ENCODE assay signal across 15 cellular contexts in genomic region chrX:19174401-19175025, GRCh38. TPM values are rescaled to one million over a fixed set of nuclear protein-coding genes. Genes with fewer than 3 reads are reported as not detected.
DNase-seq lines count a peak whose midpoint lies in the region; FAIRE-seq and TF ChIP-seq lines count a peak whose summit lies in the region.
"Had no signal": no experiment of that assay in that cellular context is flagged by ENCODE, and none has a peak within 500 bp of the region (broad histone marks: within the 10 kb centered on the region; RNA-seq: fewer than 3 reads in every experiment).

No MANE protein-coding gene starts in this region.

- peaks cover 3% of the 10 kb centered on the region for H3K4me1 ChIP-seq in astrocyte (ENCODE audit: insufficient read depth, low read length)
- H3K4me1 ChIP-seq in endodermal cell (ENCODE audit: control insufficient read depth, insufficient read depth, low read length) = no peaks in the 10 kb centered on the region
- H3K4me1 ChIP-seq: upper lobe of left lung had no signal

- H4K20me1 ChIP-seq in astrocyte (ENCODE audit: insufficient read depth, low read length) = no peaks in the 10 kb centered on the region

- H2AFZ ChIP-seq in astrocyte (ENCODE audit: low read depth, low read length) = no peak overlapping the region

- H3K4me3 Mint-ChIP-seq in astrocyte (ENCODE audit: unreplicated experiment) (no peak overlapping the region), endodermal cell (no peak overlapping the region)
- H3K4me3 Mint-ChIP-seq: activated B cell treated with CpG ODN at 0.5 μM for 24 hours had no signal

- H3K9me3 Mint-ChIP-seq in astrocyte (ENCODE audit: unreplicated experiment) (no peaks in the 10 kb centered on the region), endodermal cell (peaks cover 37% of the 10 kb centered on the region)
- H3K9me3 Mint-ChIP-seq: activated B cell treated with CpG ODN at 0.5 μM for 24 hours, immature natural killer cell had no signal

- TF ChIP-seq CTCF in astrocyte (IDR thresholded peaks at IDR 0.05; ENCODE audit: insufficient read depth, low read depth, low read length) (no peak), endodermal cell (conservative IDR thresholded peaks at IDR 0.05) (no peak)

- H3K36me3 ChIP-seq in astrocyte (ENCODE audit: insufficient read depth, low read length) = no peaks in the 10 kb centered on the region
- no peaks in the 10 kb centered on the region for H3K36me3 ChIP-seq in endodermal cell (ENCODE audit: control insufficient read depth, insufficient read depth, low read length)
- H3K36me3 ChIP-seq: ovary, upper lobe of left lung had no signal

- H3K36me3 Mint-ChIP-seq in astrocyte (ENCODE audit: low read depth, unreplicated experiment) = no peaks in the 10 kb centered on the region
- H3K36me3 Mint-ChIP-seq in endodermal cell (ENCODE audit: low read depth) = no peaks in the 10 kb centered on the region
- H3K36me3 Mint-ChIP-seq: immature natural killer cell had no signal

- no peak for FAIRE-seq in astrocyte (lab: Jason Lieb, UNC)
- FAIRE-seq: HTR-8/SVneo had no signal

- H3K4me3 ChIP-seq in astrocyte (ENCODE audit: insufficient read depth, low read depth, low read length) (no peak overlapping the region), endodermal cell (ENCODE audit: low read length) (no peak overlapping the region)
- H3K4me3 ChIP-seq: ovary, upper lobe of left lung had no signal

- H3K9me3 ChIP-seq in astrocyte (ENCODE audit: insufficient read depth, low read depth, low read length) = no peaks in the 10 kb centered on the region
- no peaks in the 10 kb centered on the region for H3K9me3 ChIP-seq in endodermal cell (ENCODE audit: control insufficient read depth, low read length)
- H3K9me3 ChIP-seq: ovary, upper lobe of left lung had no signal

- H3K27ac Mint-ChIP-seq in astrocyte (ENCODE audit: unreplicated experiment) = peak overlapping the region; percentile 92
- H3K27ac Mint-ChIP-seq in endodermal cell = no peak overlapping the region
- H3K27ac Mint-ChIP-seq: activated B cell treated with CpG ODN at 0.5 μM for 24 hours had no signal

- DNase-seq in A172 (ENCODE audit: low spot score) (peak; percentile 88), GM04504 (ENCODE audit: low read depth) (peak; percentile 10), astrocyte (ENCODE audit: low read depth) (peak; percentile 52), iris pigment epithelial cell (ENCODE audit: low read depth) (peak; percentile 31), DMS 273 treated with DMSO at 0.1 percent for 48 hours (lab: John Stamatoyannopoulos, UW) (no peak), anterior cingulate cortex (lab: John Stamatoyannopoulos, UW) (no peak), endodermal cell (no peak)
- no peak for DNase-seq in effector CD4-positive, alpha-beta T cell
- DNase-seq: activated B cell treated with CpG ODN at 0.5 μM for 24 hours; effector memory CD4-positive, alpha-beta T cell; immature natural killer cell; NCI-H2029 treated with DMSO at 0.1 percent for 48 hours; ovary; upper lobe of left lung had no signal

- no peaks in the 10 kb centered on the region for H3K27me3 ChIP-seq in astrocyte (ENCODE audit: insufficient read depth, low read length)
- H3K27me3 ChIP-seq in endodermal cell (ENCODE audit: control insufficient read depth, insufficient read depth, low read length, poor library complexity, severe bottlenecking) = no peaks in the 10 kb centered on the region
- H3K27me3 ChIP-seq: ovary, upper lobe of left lung had no signal

- peak overlapping the region; percentile 10 for H3K4me2 ChIP-seq in astrocyte (ENCODE audit: low read length)

- H3K4me1 Mint-ChIP-seq in astrocyte (ENCODE audit: low read depth, unreplicated experiment) = peaks cover 9% of the 10 kb centered on the region
- H3K4me1 Mint-ChIP-seq in endodermal cell = peaks cover 7% of the 10 kb centered on the region
- H3K4me1 Mint-ChIP-seq: activated B cell treated with CpG ODN at 0.5 μM for 24 hours had no signal

- H3K79me2 ChIP-seq in astrocyte (ENCODE audit: insufficient read depth, low read length) = no peaks in the 10 kb centered on the region

- WGBS in endodermal cell (ENCODE audit: insufficient coverage in 1 of 2, insufficient read length in 1 of 2), 2 experiments = 98 to 100% methylated on average over 1 to 10 of the region's 10 CpGs

- H3K27me3 Mint-ChIP-seq in astrocyte (ENCODE audit: low read depth, unreplicated experiment) (no peaks in the 10 kb centered on the region), endodermal cell (ENCODE audit: insufficient read depth) (no peaks in the 10 kb centered on the region)
- H3K27me3 Mint-ChIP-seq: activated B cell treated with CpG ODN at 0.5 μM for 24 hours had no signal

- H3K27ac ChIP-seq in astrocyte (ENCODE audit: low read depth, low read length) (no peak overlapping the region), endodermal cell (ENCODE audit: low read depth, low read length) (no peak overlapping the region)
- H3K27ac ChIP-seq: ovary, upper lobe of left lung had no signal

- H3K9ac ChIP-seq in astrocyte (ENCODE audit: low read length) (no peak overlapping the region), endodermal cell (ENCODE audit: extremely low read depth, low read length, poor library complexity, severe bottlenecking) (no peak overlapping the region)

RNA-seq across cellular contexts. Expression of gene ADGRG2, which starts 52.2 kb away (rescaled TPM):
- total RNA-seq in A172 (2014; rRNA removed; shearing (Covaris generic)) = 5.8 and 6.5 TPM in 2 replicates
- total RNA-seq in astrocyte (0.09 TPM in 1 of 2 replicates, not detected in the other), endodermal cell (1 to 10 TPM; 5.9 to 9.4 TPM)
- polyA plus RNA-seq in endodermal cell (2013, experiment 1 of 2) = 4.8 TPM
- polyA plus RNA-seq in endodermal cell (2013, experiment 2 of 2) = 4.0 TPM
- total RNA-seq: activated B cell treated with CpG ODN at 0.5 μM for 24 hours had no signal
- polyA plus RNA-seq: immature natural killer cell had no signal

Comparison
In these comparisons a context has a peak if more than half of its experiments do, and no peak if none do; other contexts are left out.
1. DNase-seq: peak in A172 (single experiment), GM04504 (single experiment), astrocyte (single experiment) and iris pigment epithelial cell (single experiment); none in effector CD4-positive, alpha-beta T cell (single experiment), DMS 273 treated with DMSO at 0.1 percent for 48 hours (single experiment), anterior cingulate cortex (0 of 58) and endodermal cell (single experiment).